In genomic region chr2:75064691-75065396, GRCh38 we compare ENCODE assay signal across 8 cellular contexts.
A peak's percentile ranks its signal among the peaks of the same experiment; 100 is the strongest.
DNase-seq lines count a peak whose midpoint lies in the region; ATAC-seq, FAIRE-seq and TF ChIP-seq lines count a peak whose summit lies in the region.

No MANE protein-coding gene starts in this region.

- H3K27ac ChIP-seq in A673 (ENCODE audit: low read depth, low read length, poor library complexity, severe bottlenecking): no peak overlapping the region
- H3K27ac ChIP-seq in pancreas: no peak overlapping the region

- TF ChIP-seq CTCF in A673 (conservative IDR thresholded peaks at IDR 0.05; ENCODE audit: low read depth, low read length) (peak; percentile 97), fibroblast of villous mesenchyme (IDR thresholded peaks at IDR 0.05; ENCODE audit: insufficient read depth, low read depth, low read length) (peak; percentile 96), pancreas (IDR thresholded peaks at IDR 0.05) (peak; percentile 65 to 84 (median 73))

- H3K4me3 ChIP-seq in A673 (ENCODE audit: low read depth, low read length, poor library complexity, severe bottlenecking): no peak overlapping the region
- H3K4me3 ChIP-seq in fibroblast of villous mesenchyme (ENCODE audit: low read depth, low read length): no peak overlapping the region
- no peak overlapping the region for H3K4me3 ChIP-seq in pancreas

- intact Hi-C loops in A673 (cut with micrococcal nuclease; ENCODE audit: unreplicated experiment) (loop anchor here (1.0 to 2.0 kb wide), 2 partner anchors 176 to 339 kb away; no protein-coding TSS in a partner anchor), pancreas (cut with DNase I) (loop anchor here in 1 of 3 donors (10.0 kb wide), 1 partner anchor 340 kb away; no protein-coding TSS in a partner anchor)

- BruUV-seq in A673 (replicated peaks; lab: Mats Ljungman, UMichigan): no TSS peak

- H3K36me3 ChIP-seq in A673 (ENCODE audit: insufficient read depth, low read length, poor library complexity, severe bottlenecking): no peaks in the 10 kb centered on the region
- no peaks in the 10 kb centered on the region for H3K36me3 ChIP-seq in pancreas

- H3K9me3 ChIP-seq in A673 (ENCODE audit: low read depth, low read length, poor library complexity, severe bottlenecking) (no peaks in the 10 kb centered on the region), pancreas (no peaks in the 10 kb centered on the region)

- no peaks in the 10 kb centered on the region for H3K4me1 ChIP-seq in A673 (ENCODE audit: insufficient read depth, low read length, poor library complexity, severe bottlenecking)
- peaks cover 0 to 7% (median 0%) of the 10 kb centered on the region in 3 donors for H3K4me1 ChIP-seq in pancreas

- POLR2A ChIA-PET in A673 (lab: Charles Lee; ENCODE audit: low non-redundant PET): interaction anchor here (0.6 kb wide), 1 partner anchor 274 kb away, joined by 4 read pairs; no protein-coding TSS in a partner anchor

- ATAC-seq in HG03159 (IDR thresholded peaks at IDR 0.05; ENCODE audit: unreplicated experiment): peak; percentile 72
- ATAC-seq in pancreas: peak; percentile 67 to 86 (median 80)
- no peak for ATAC-seq in HG02840 (IDR thresholded peaks at IDR 0.05; ENCODE audit: low FRiP score, unreplicated experiment)

- WGBS in pancreas, 2 donors: 43 to 46% methylated on average over 8 of the region's 8 CpGs

- no peaks in the 10 kb centered on the region for H3K27me3 ChIP-seq in A673 (replicated peaks; ENCODE audit: insufficient read depth, low read depth, low read length, poor library complexity)
- H3K27me3 ChIP-seq in pancreas: no peaks in the 10 kb centered on the region

- CTCF ChIA-PET in A673 (lab: Charles Lee): interaction anchor here (0.5 to 1.0 kb wide), 4 partner anchors 15 to 213 kb away, joined by 3 to 4 read pairs (median 3); partner anchors contain the start of gene TACR1

- peak; percentile 45 for FAIRE-seq in GM12891 (lab: Jason Lieb, UNC)
- FAIRE-seq in pancreas (lab: Jason Lieb, UNC): no peak

- peak; percentile 72 for DNase-seq in A673 (ENCODE audit: low spot score)
- peak; percentile 28 for DNase-seq in GM12891 (ENCODE audit: insufficient read length, low spot score)
- peak; percentile 48 for DNase-seq in NOMO-1 treated with DMSO at 0.1 percent for 48 hours (lab: John Stamatoyannopoulos, UW; ENCODE audit: unreplicated experiment)
- DNase-seq in activated T-cell treated with anti-CD3 and anti-CD28 coated beads for 4 hours: peak; percentile 7
- DNase-seq in fibroblast of villous mesenchyme (ENCODE audit: low read depth): peak; percentile 54
- DNase-seq in pancreas: peak; percentile 24 to 85 (median 61)

- no peak for TF ChIP-seq POLR2A in GM12891 (IDR thresholded peaks at IDR 0.05; ENCODE audit: low read depth, low read length)

TF ChIP-seq in GM12891, 5 proteins besides CTCF, POLR2A, EP300 and RAD21:
- TF ChIP-seq POLR2AphosphoS5 (IDR thresholded peaks at IDR 0.05; ENCODE audit: low read depth, low read length): no peak
- no peak for TF ChIP-seq TAF1 (IDR thresholded peaks at IDR 0.05; ENCODE audit: low read depth, low read length)
- no peak for TF ChIP-seq PAX5 (IDR thresholded peaks at IDR 0.05; ENCODE audit: insufficient read depth, low read length, severe bottlenecking)
- no peak for TF ChIP-seq SPI1 (IDR thresholded peaks at IDR 0.05; ENCODE audit: low read depth, low read length)
- TF ChIP-seq POU2F2 (IDR thresholded peaks at IDR 0.05; ENCODE audit: low read depth, low read length): peak; percentile 46; the same call in 1 of the 2 replicates

Comparison
In these comparisons a context has a peak if more than half of its experiments do, and no peak if none do; other contexts are left out.
1. DNase-seq: peak in every context shown above with its lines; median percentile 72 in A673; 61 in pancreas; 54 in fibroblast of villous mesenchyme; 48 in NOMO-1 treated with DMSO at 0.1 percent for 48 hours; 28 in GM12891; 7 in activated T-cell treated with anti-CD3 and anti-CD28 coated beads for 4 hours.